In genomic region chr16:57890752-57891111, GRCh38 we compare ENCODE assay signal across 11 cellular contexts.
"Had no signal": no experiment of that assay in that cellular context is flagged by ENCODE, and none has a peak within 500 bp of the region (broad histone marks: within the 10 kb centered on the region; RNA-seq: fewer than 3 reads in every experiment).

No MANE protein-coding gene starts in this region.

- DNase-seq: activated CD4-positive, alpha-beta T cell treated with anti-CD3 and anti-CD28 coated beads for 36 hours; activated CD8-positive, alpha-beta T cell treated with anti-CD3 and anti-CD28 coated beads, Interleukin-2, amount 10 ng/mL, durations not matched to agents 7 days and 5 days; activated naive CD4-positive, alpha-beta T cell treated with anti-CD3 and anti-CD28 coated beads for 36 hours; hypothalamus; ovary; T-cell; T1000; transverse colon had no signal

- ATAC-seq: activated CD4-positive, alpha-beta T cell treated with anti-CD3 and anti-CD28 coated beads for 36 hours; activated CD8-positive, alpha-beta T cell treated with anti-CD3 and anti-CD28 coated beads, Interleukin-2, amount 10 ng/mL, durations not matched to agents 7 days and 5 days; T-cell had no signal

- H3K36me3 ChIP-seq: ovary, transverse colon had no signal

- H3K4me3 ChIP-seq: ovary, SK-N-MC, skin epidermis, transverse colon had no signal

- H3K27ac Mint-ChIP-seq: activated CD4-positive, alpha-beta T cell treated with anti-CD3 and anti-CD28 coated beads for 36 hours; activated CD8-positive, alpha-beta T cell treated with anti-CD3 and anti-CD28 coated beads, Interleukin-2, amount 10 ng/mL, durations not matched to agents 7 days and 5 days; activated naive CD4-positive, alpha-beta T cell treated with anti-CD3 and anti-CD28 coated beads for 36 hours; T-cell had no signal

- H3K27ac ChIP-seq: ovary, SK-N-MC, VCaP had no signal

- H3K4me3 Mint-ChIP-seq: activated CD4-positive, alpha-beta T cell treated with anti-CD3 and anti-CD28 coated beads for 36 hours; activated CD8-positive, alpha-beta T cell treated with anti-CD3 and anti-CD28 coated beads, Interleukin-2, amount 10 ng/mL, durations not matched to agents 7 days and 5 days; activated naive CD4-positive, alpha-beta T cell treated with anti-CD3 and anti-CD28 coated beads for 36 hours; T-cell had no signal

- H3K9me3 Mint-ChIP-seq: activated naive CD4-positive, alpha-beta T cell treated with anti-CD3 and anti-CD28 coated beads for 36 hours; T-cell had no signal

- H3K27me3 ChIP-seq: ovary had no signal

- H3K9me3 ChIP-seq: ovary, transverse colon had no signal

- H3K36me3 Mint-ChIP-seq: T-cell had no signal
